29 cellular contexts compared by ENCODE assay signal in genomic region chr19:46386151-46386550, GRCh38. TPM values are rescaled to one million over a fixed set of nuclear protein-coding genes. Genes with fewer than 3 reads are reported as not detected.
A peak's percentile ranks its signal among the peaks of the same experiment; 100 is the strongest.
DNase-seq lines count a peak whose midpoint lies in the region; ATAC-seq and TF ChIP-seq lines count a peak whose summit lies in the region.
"Had no signal": no experiment of that assay in that cellular context is flagged by ENCODE, and none has a peak within 500 bp of the region (broad histone marks: within the 10 kb centered on the region; RNA-seq: fewer than 3 reads in every experiment).

No MANE protein-coding gene starts in this region.

- TF ChIP-seq CTCF in Caco-2 (IDR thresholded peaks at IDR 0.05; ENCODE audit: insufficient read depth in 1 of 2, low read depth in 1 of 2, low read length in 1 of 2, severe bottlenecking in 1 of 2, unreplicated experiment in 1 of 2): no peak
- no peak for TF ChIP-seq CTCF in NB4 (IDR thresholded peaks at IDR 0.05; ENCODE audit: low read depth, low read length)
- TF ChIP-seq CTCF in neural progenitor cell (IDR thresholded peaks at IDR 0.05): no peak

- H3K27ac ChIP-seq in neural progenitor cell: no peak overlapping the region
- H3K27ac ChIP-seq: brain microvascular endothelial cell, tibial nerve, VCaP had no signal

- peaks cover 96% of the 10 kb centered on the region for H3K36me3 Mint-ChIP-seq in Caco-2 (ENCODE audit: insufficient read depth, unreplicated experiment)
- H3K36me3 Mint-ChIP-seq in neural progenitor cell: peaks cover 49% of the 10 kb centered on the region

- no peak overlapping the region for H3K4me2 ChIP-seq in neural progenitor cell

- peaks cover 11% of the 10 kb centered on the region for H3K9me3 Mint-ChIP-seq in Caco-2 (ENCODE audit: unreplicated experiment)
- H3K9me3 Mint-ChIP-seq in neural progenitor cell: peaks cover 9% of the 10 kb centered on the region

- no peak overlapping the region for H3K9ac ChIP-seq in neural progenitor cell

- DNase-seq in Caco-2 (no peak), NB4 (ENCODE audit: low read depth) (peak; percentile 4), islet precursor cell (peak; percentile 35), neural progenitor cell (ENCODE audit: low spot score) (no peak), ureter (ENCODE audit: low spot score) (no peak)
- DNase-seq: activated CD4-positive, alpha-beta T cell treated with anti-CD3 and anti-CD28 coated beads for 4 hours; activated gamma-delta T cell treated with Interleukin-2 at 50 U/mL for 16 hours; activated T-cell treated with anti-CD3 and anti-CD28 coated beads, Interleukin-2, amount 50 U/mL, for 48 hours; amniotic stem cell; brain microvascular endothelial cell; H7; left colon; mesendoderm; NCI-H1092 treated with DMSO at 0.1 percent for 48 hours; NCI-H187; NCI-H2171; NCI-H510A; stimulated activated CD4-positive, alpha-beta T cell treated with anti-CD3 and anti-CD28 coated beads, Interleukin-12 subunit alpha, Interleukin-12 subunit beta, amount 100 ng/mL, for 4 hours; stimulated activated CD4-positive, alpha-beta T cell treated with anti-CD3 and anti-CD28 coated beads, Interleukin-2, amount 100 ng/mL, for 48 hours; T1000 had no signal

- H4K20me1 ChIP-seq in neural progenitor cell (ENCODE audit: low read depth): no peaks in the 10 kb centered on the region

- no TSS peak for BruUV-seq in Caco-2 (replicated peaks; lab: Mats Ljungman, UMichigan)

- H3K27ac Mint-ChIP-seq in Caco-2 (ENCODE audit: unreplicated experiment) (peak overlapping the region; percentile 17), neural progenitor cell (peak overlapping the region; percentile 81)

- H2AFZ ChIP-seq in neural progenitor cell (replicated peaks): no peak overlapping the region

- H3K4me3 ChIP-seq in Caco-2 (ENCODE audit: low read depth, low read length): no peak overlapping the region
- no peak overlapping the region for H3K4me3 ChIP-seq in NB4 (ENCODE audit: low read depth, low read length)
- H3K4me3 ChIP-seq in neural progenitor cell: no peak overlapping the region
- H3K4me3 ChIP-seq: tibial nerve had no signal

- no peaks in the 10 kb centered on the region for H3K4me1 ChIP-seq in Caco-2
- no peaks in the 10 kb centered on the region for H3K4me1 ChIP-seq in neural progenitor cell

- no peaks in the 10 kb centered on the region for H3K4me1 Mint-ChIP-seq in Caco-2 (ENCODE audit: low read depth, unreplicated experiment)
- no peaks in the 10 kb centered on the region for H3K4me1 Mint-ChIP-seq in neural progenitor cell

- peaks cover 6% of the 10 kb centered on the region for H3K79me2 ChIP-seq in neural progenitor cell (ENCODE audit: low read depth)

- CTCF ChIA-PET in Caco-2 (lab: Charles Lee): interaction anchor here (1.3 kb wide), 1 partner anchor 106 kb away, joined by 5 read pairs; no protein-coding TSS in a partner anchor

- intact Hi-C loops in Caco-2 (cut with micrococcal nuclease; ENCODE audit: unreplicated experiment): no loop called here

- H3K27me3 ChIP-seq in Caco-2 (replicated peaks; ENCODE audit: control insufficient read depth, insufficient read depth, low read length): no peaks in the 10 kb centered on the region
- H3K27me3 ChIP-seq in neural progenitor cell: no peaks in the 10 kb centered on the region
- H3K27me3 ChIP-seq: brain microvascular endothelial cell, tibial nerve had no signal

- no peak for TF ChIP-seq POLR2A in NB4 (IDR thresholded peaks at IDR 0.05; ENCODE audit: extremely low read depth, insufficient read length)

- H3K9me3 ChIP-seq in Caco-2 (no peaks in the 10 kb centered on the region), neural progenitor cell (ENCODE audit: low read depth) (no peaks in the 10 kb centered on the region)
- H3K9me3 ChIP-seq: tibial nerve had no signal

- H3K4me3 Mint-ChIP-seq in Caco-2 (ENCODE audit: unreplicated experiment): no peak overlapping the region
- H3K4me3 Mint-ChIP-seq in neural progenitor cell: no peak overlapping the region

- POLR2A ChIA-PET in Caco-2 (lab: Charles Lee): no interaction called here

- no peaks in the 10 kb centered on the region for H3K27me3 Mint-ChIP-seq in Caco-2 (ENCODE audit: insufficient read depth, unreplicated experiment)
- H3K27me3 Mint-ChIP-seq in neural progenitor cell (ENCODE audit: insufficient read depth, low read depth): peaks cover 4% of the 10 kb centered on the region

- ATAC-seq in HG03521 (IDR thresholded peaks at IDR 0.05; ENCODE audit: unreplicated experiment) (no peak), GM21619 (IDR thresholded peaks at IDR 0.05; ENCODE audit: unreplicated experiment) (no peak)
- ATAC-seq: left colon, right cardiac atrium had no signal

- no peaks in the 10 kb centered on the region for H3F3A ChIP-seq in neural progenitor cell (ENCODE audit: low read depth)

- H3K36me3 ChIP-seq in Caco-2 (ENCODE audit: control insufficient read depth, insufficient read depth, low read length) (peaks cover 18% of the 10 kb centered on the region), neural progenitor cell (no peaks in the 10 kb centered on the region)

RNA-seq across cellular contexts. Expression of gene CCDC8, which starts 27.2 kb away (rescaled TPM):
- total RNA-seq in Caco-2 (2022) (0.18 and 0.37 TPM in 2 replicates), neural progenitor cell (ENCODE audit: low replicate concordance) (2.8 and 14.1 TPM in 2 replicates), ureter (10.7 TPM)
- total RNA-seq: HT-29, SK-MEL-5 had no signal

RNA-seq across cellular contexts. Expression of gene PPP5C, which starts 39.3 kb away (rescaled TPM):
- total RNA-seq in Caco-2 (2022) (120 and 130 TPM in 2 replicates), neural progenitor cell (ENCODE audit: low replicate concordance) (63.5 and 97.8 TPM in 2 replicates), ureter (91.3 TPM)

RNA-seq across cellular contexts. Expression of gene PNMA8C, which starts 42.6 kb away (rescaled TPM):
- not detected in 2 replicates for total RNA-seq in Caco-2 (2022)
- total RNA-seq in neural progenitor cell (ENCODE audit: low replicate concordance): 0.58 and 0.74 TPM in 2 replicates
- 0.23 TPM for total RNA-seq in ureter
- total RNA-seq: endothelial cell of umbilical vein, HT-29, RPMI7951, SK-MEL-5 had no signal

Comparison
In these comparisons a context has a peak if more than half of its experiments do, and no peak if none do; other contexts are left out.
1. DNase-seq: peak in NB4 (single experiment) and islet precursor cell (single experiment); none in Caco-2 (0 of 2), neural progenitor cell (single experiment) and ureter (single experiment).